Comparison of ENCODE assay signal across 9 cellular contexts in genomic region chr1:221840511-221841243, GRCh38.
DNase-seq lines count a peak whose midpoint lies in the region; ATAC-seq and TF ChIP-seq lines count a peak whose summit lies in the region.
"Had no signal": no experiment of that assay in that cellular context is flagged by ENCODE, and none has a peak within 500 bp of the region (broad histone marks: within the 10 kb centered on the region; RNA-seq: fewer than 3 reads in every experiment).

No MANE protein-coding gene starts in this region.

- DNase-seq in Daoy (ENCODE audit: low read depth) = peak; percentile 63
- no peak for DNase-seq in RWPE2 (ENCODE audit: low spot score)
- peak in 2 of 3 donors; percentile 57 to 60 for DNase-seq in right cardiac atrium
- DNase-seq in caudate nucleus (lab: John Stamatoyannopoulos, UW) = no peak
- no peak for DNase-seq in NCI-H1417 treated with DMSO at 0.1 percent for 48 hours (lab: John Stamatoyannopoulos, UW)
- DNase-seq in COR-L47 (lab: John Stamatoyannopoulos, UW) = no peak
- no peak for DNase-seq in T-helper 9 cell
- DNase-seq: NCI-H187 treated with DMSO at 0.1 percent for 48 hours had no signal

- H3K4me3 ChIP-seq in RWPE2 (ENCODE audit: severe bottlenecking) = no peak overlapping the region
- H3K4me3 ChIP-seq in right cardiac atrium (ENCODE audit: low read length) = no peak overlapping the region

- peaks cover 25% of the 10 kb centered on the region for H3K4me1 ChIP-seq in RWPE2 (ENCODE audit: insufficient read depth, poor library complexity, severe bottlenecking)
- H3K4me1 ChIP-seq in right cardiac atrium (ENCODE audit: control insufficient read depth, insufficient read depth, low read length) = peaks cover 3% of the 10 kb centered on the region

- intact Hi-C loops in right cardiac atrium (cut with DNase I) = no loop called here

- no peak for TF ChIP-seq CTCF in RWPE2 (IDR thresholded peaks at IDR 0.05; ENCODE audit: poor library complexity, severe bottlenecking)

- H3K27me3 ChIP-seq in RWPE2 (ENCODE audit: insufficient read depth, poor library complexity, severe bottlenecking) = no peaks in the 10 kb centered on the region
- H3K27me3 ChIP-seq in right cardiac atrium (ENCODE audit: control insufficient read depth, insufficient read depth) = no peaks in the 10 kb centered on the region

- ATAC-seq in GM21825 (IDR thresholded peaks at IDR 0.05; ENCODE audit: unreplicated experiment) (peak; percentile 35), RWPE2 (ENCODE audit: low read depth) (no peak), right cardiac atrium (peak; percentile 47 to 63)

- H3K36me3 ChIP-seq in RWPE2 (ENCODE audit: low read depth) = no peaks in the 10 kb centered on the region

- H3K9me3 ChIP-seq in RWPE2 (ENCODE audit: severe bottlenecking) = no peaks in the 10 kb centered on the region
- H3K9me3 ChIP-seq in right cardiac atrium (ENCODE audit: control insufficient read depth, low read length) = no peaks in the 10 kb centered on the region

- H3K27ac ChIP-seq in RWPE2 (ENCODE audit: poor library complexity, severe bottlenecking) = peak overlapping the region; percentile 77
- H3K27ac ChIP-seq in right cardiac atrium (ENCODE audit: low read length) = no peak overlapping the region
- no peak overlapping the region for H3K27ac ChIP-seq in caudate nucleus (ENCODE audit: low read depth, low read length)

- WGBS in right cardiac atrium = 66% methylated on average over 5 of the region's 5 CpGs

Comparison
In these comparisons a context has a peak if more than half of its experiments do, and no peak if none do; other contexts are left out.
1. DNase-seq: peak in Daoy (single experiment) and right cardiac atrium (2 of 3); none in RWPE2 (single experiment), caudate nucleus (0 of 61), NCI-H1417 treated with DMSO at 0.1 percent for 48 hours (single experiment), COR-L47 (single experiment) and T-helper 9 cell (single experiment).